Comparison of ENCODE assay signal across 23 cellular contexts in genomic region chr6:25046942-25047341, GRCh38.
"Had no signal": no experiment of that assay in that cellular context is flagged by ENCODE, and none has a peak within 500 bp of the region (broad histone marks: within the 10 kb centered on the region; RNA-seq: fewer than 3 reads in every experiment).

No MANE protein-coding gene starts in this region.

- H3K9me3 ChIP-seq: prostate gland, sigmoid colon, suprapubic skin, transverse colon, upper lobe of right lung, uterus had no signal

- H3K27ac Mint-ChIP-seq: naive thymus-derived CD8-positive, alpha-beta T cell; stimulated activated effector memory CD8-positive, alpha-beta T cell treated with anti-CD3 and anti-CD28 coated beads, Interleukin-12 subunit alpha, Interleukin-12 subunit beta, amount 100 ng/mL, for 72 hours had no signal

- ATAC-seq: naive thymus-derived CD8-positive, alpha-beta T cell; right cardiac atrium; stimulated activated effector memory CD8-positive, alpha-beta T cell treated with anti-CD3 and anti-CD28 coated beads, Interleukin-12 subunit alpha, Interleukin-12 subunit beta, amount 100 ng/mL, for 72 hours; upper lobe of right lung had no signal

- H3K27me3 Mint-ChIP-seq: naive thymus-derived CD8-positive, alpha-beta T cell; stimulated activated naive CD8-positive, alpha-beta T cell treated with anti-CD3 and anti-CD28 coated beads, Interleukin-15, Interleukin-2, amounts not matched to agents 100 ng/mL and 50 ng/mL, for 24 hours had no signal

- H3K9ac ChIP-seq: parathyroid adenoma had no signal

- H3K36me3 ChIP-seq: prostate gland, sigmoid colon, suprapubic skin, transverse colon, upper lobe of right lung, uterus had no signal

- H3K27me3 ChIP-seq: sigmoid colon, suprapubic skin, transverse colon, upper lobe of right lung, uterus had no signal

- H3K4me1 ChIP-seq: parathyroid adenoma had no signal

- H3K9me3 Mint-ChIP-seq: immature natural killer cell; naive thymus-derived CD8-positive, alpha-beta T cell; neural crest cell; stimulated activated effector memory CD8-positive, alpha-beta T cell treated with anti-CD3 and anti-CD28 coated beads, Interleukin-12 subunit alpha, Interleukin-12 subunit beta, amount 100 ng/mL, for 72 hours; stimulated activated naive CD8-positive, alpha-beta T cell treated with anti-CD3 and anti-CD28 coated beads, Interleukin-15, Interleukin-2, amounts not matched to agents 100 ng/mL and 50 ng/mL, for 24 hours had no signal

- H3K4me3 Mint-ChIP-seq: immature natural killer cell; naive thymus-derived CD8-positive, alpha-beta T cell; neural crest cell; stimulated activated effector memory CD8-positive, alpha-beta T cell treated with anti-CD3 and anti-CD28 coated beads, Interleukin-12 subunit alpha, Interleukin-12 subunit beta, amount 100 ng/mL, for 72 hours; stimulated activated naive CD8-positive, alpha-beta T cell treated with anti-CD3 and anti-CD28 coated beads, Interleukin-15, Interleukin-2, amounts not matched to agents 100 ng/mL and 50 ng/mL, for 24 hours had no signal

- H2AFZ ChIP-seq: parathyroid adenoma had no signal

- H3K79me2 ChIP-seq: parathyroid adenoma had no signal

- H3K27ac ChIP-seq: dorsolateral prefrontal cortex, parathyroid adenoma, prostate gland, sigmoid colon, suprapubic skin, transverse colon, upper lobe of right lung, uterus had no signal

- H3K36me3 Mint-ChIP-seq: immature natural killer cell; naive thymus-derived CD8-positive, alpha-beta T cell had no signal

- H3K4me3 ChIP-seq: dorsolateral prefrontal cortex, lung, prostate gland, sigmoid colon, suprapubic skin, transverse colon, upper lobe of right lung, uterus had no signal

- DNase-seq: dorsolateral prefrontal cortex; effector CD4-positive, alpha-beta T cell; hypothalamus; immature natural killer cell; islet precursor cell; kidney glomerular epithelial cell; mesenchymal stem cell; midbrain; naive thymus-derived CD8-positive, alpha-beta T cell; right cardiac atrium; sigmoid colon; stimulated activated CD4-positive, alpha-beta T cell treated with anti-CD3 and anti-CD28 coated beads, Interleukin-2, amount 100 ng/mL, for 24 hours; stimulated activated CD4-positive, alpha-beta T cell treated with anti-CD3 and anti-CD28 coated beads, Interleukin-4, amount 100 ng/mL, for 24 hours; transverse colon; upper lobe of right lung; uterus had no signal
